In the genomic region with DNA sequence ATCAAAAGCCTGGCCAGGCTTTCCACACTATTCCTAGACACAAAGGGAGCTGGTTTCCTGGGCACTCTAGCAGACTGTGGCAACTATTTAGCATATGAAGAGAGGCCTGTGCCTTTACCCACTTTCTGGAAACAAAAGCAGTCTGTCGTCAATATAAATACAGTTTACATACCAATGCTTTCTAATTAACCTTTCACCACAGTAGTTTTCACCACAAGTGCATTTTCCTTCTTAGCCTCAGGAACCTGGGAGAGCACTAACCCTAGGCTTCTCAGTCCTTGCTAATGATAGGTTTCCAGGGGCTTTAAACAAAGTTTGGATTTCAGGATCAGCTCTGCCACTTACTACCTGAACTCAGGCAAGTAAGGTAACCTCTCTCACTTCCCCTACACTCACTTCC, we compare ENCODE assay signal across 20 cellular contexts.
"Had no signal": no experiment of that assay in that cellular context is flagged by ENCODE, and none has a peak within 500 bp of the region (broad histone marks: within the 10 kb centered on the region; RNA-seq: fewer than 3 reads in every experiment).

No MANE protein-coding gene starts in this region.

- H3K36me3 Mint-ChIP-seq: naive thymus-derived CD8-positive, alpha-beta T cell had no signal

- H3K27ac ChIP-seq: adrenal gland, coronary artery, epithelial cell of prostate, lower lobe of right lung, tibial artery, uterus had no signal

- H3K9me3 Mint-ChIP-seq: activated T-helper 17 cell treated with anti-CD3 and anti-CD28 coated beads, Interleukin-2, amount 50 U/mL, for 72 hours; T-helper 1 cell treated with Interleukin-12 subunit alpha and Interleukin-12 subunit beta and Interleukin-4 antibody, amounts not matched to agents 30 μg/mL and 1 μg/mL, for 36 hours had no signal

- H3K4me3 ChIP-seq: adrenal gland, coronary artery, lower lobe of right lung, mucosa of descending colon, tibial artery, uterus had no signal

- H3K27me3 ChIP-seq: adrenal gland, tibial artery, uterus had no signal

- ATAC-seq: activated T-helper 17 cell treated with anti-CD3 and anti-CD28 coated beads, Interleukin-2, amount 50 U/mL, for 72 hours; lower lobe of right lung; mucosa of descending colon; naive thymus-derived CD8-positive, alpha-beta T cell; right cardiac atrium had no signal

- H3K36me3 ChIP-seq: adrenal gland, lower lobe of right lung, tibial artery, uterus had no signal

- H3K9me3 ChIP-seq: adrenal gland, lower lobe of right lung, mucosa of descending colon, tibial artery, uterus had no signal

- DNase-seq: activated CD4-positive, alpha-beta T cell treated with anti-CD3 and anti-CD28 coated beads, Interleukin-2, amount 50 U/mL, for 1 hour; activated CD4-positive, CD25-positive, alpha-beta regulatory T cell; activated naive CD4-positive, alpha-beta T cell treated with anti-CD3 and anti-CD28 coated beads for 36 hours; activated T-cell treated with anti-CD3 and anti-CD28 coated beads for 4 hours; adrenal gland; caudate nucleus; effector CD8-positive, alpha-beta T cell; hypothalamus; lower lobe of right lung; mucosa of descending colon; naive thymus-derived CD8-positive, alpha-beta T cell; nucleus accumbens; right cardiac atrium; small intestine; tibial artery; uterus had no signal

- H3K4me1 Mint-ChIP-seq: activated T-helper 17 cell treated with anti-CD3 and anti-CD28 coated beads, Interleukin-2, amount 50 U/mL, for 72 hours; naive thymus-derived CD8-positive, alpha-beta T cell had no signal

- H3K27me3 Mint-ChIP-seq: activated T-helper 17 cell treated with anti-CD3 and anti-CD28 coated beads, Interleukin-2, amount 50 U/mL, for 72 hours had no signal

- H3K27ac Mint-ChIP-seq: activated naive CD4-positive, alpha-beta T cell treated with anti-CD3 and anti-CD28 coated beads for 36 hours; activated T-helper 17 cell treated with anti-CD3 and anti-CD28 coated beads, Interleukin-2, amount 50 U/mL, for 72 hours; naive thymus-derived CD8-positive, alpha-beta T cell; T-helper 1 cell treated with Interleukin-12 subunit alpha and Interleukin-12 subunit beta and Interleukin-4 antibody, amounts not matched to agents 30 μg/mL and 1 μg/mL, for 36 hours had no signal

- H3K4me1 ChIP-seq: adrenal gland, uterus had no signal

- H3K4me3 Mint-ChIP-seq: activated naive CD4-positive, alpha-beta T cell treated with anti-CD3 and anti-CD28 coated beads for 36 hours; activated T-helper 17 cell treated with anti-CD3 and anti-CD28 coated beads, Interleukin-2, amount 50 U/mL, for 72 hours; naive thymus-derived CD8-positive, alpha-beta T cell; T-helper 1 cell treated with Interleukin-12 subunit alpha and Interleukin-12 subunit beta and Interleukin-4 antibody, amounts not matched to agents 30 μg/mL and 1 μg/mL, for 36 hours had no signal
